ENCODE assay signal across 13 cellular contexts in the genomic region with DNA sequence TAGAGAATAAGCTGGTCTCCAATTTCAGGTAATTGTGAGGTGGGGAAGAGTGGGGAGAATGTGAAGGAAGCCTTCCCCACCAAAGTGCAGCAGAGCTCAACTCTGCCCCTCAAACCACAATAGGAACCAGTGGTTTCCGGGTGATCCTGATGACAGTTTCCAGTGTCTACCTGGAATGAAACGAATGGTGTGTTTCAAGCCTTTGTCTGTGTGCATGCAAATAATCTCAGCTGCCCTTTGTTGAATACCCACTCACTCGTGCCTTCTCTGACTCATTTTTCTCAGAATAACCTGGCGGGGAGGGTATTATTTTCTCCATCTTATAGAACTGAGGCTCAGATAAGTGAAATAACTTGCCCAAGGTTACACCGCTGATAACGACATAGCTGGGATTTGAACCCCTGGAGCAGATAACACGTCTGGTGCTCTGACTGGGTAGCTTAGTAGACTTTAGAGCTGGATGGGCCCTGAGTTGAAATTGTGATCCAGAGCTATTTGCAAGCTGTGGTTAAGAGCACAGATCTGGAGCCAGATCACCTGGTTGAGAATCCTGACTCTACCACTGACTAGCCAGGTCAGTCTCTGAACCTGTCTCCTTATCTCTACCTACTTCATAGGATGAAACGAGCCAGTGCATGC.
DNase-seq lines count a peak whose midpoint lies in the region; ATAC-seq and FAIRE-seq lines count a peak whose summit lies in the region.
"Had no signal": no experiment of that assay in that cellular context is flagged by ENCODE, and none has a peak within 500 bp of the region (broad histone marks: within the 10 kb centered on the region; RNA-seq: fewer than 3 reads in every experiment).

No MANE protein-coding gene starts in this region.

- no peak for ATAC-seq in activated T-cell treated with anti-CD3 and anti-CD28 coated beads, Interleukin-2, amount 50 U/mL, for 4 hours
- no peak for ATAC-seq in HG03196 (IDR thresholded peaks at IDR 0.05; ENCODE audit: unreplicated experiment)
- ATAC-seq: WTC11 had no signal

- no peaks in the 10 kb centered on the region for H3K36me3 Mint-ChIP-seq in activated naive CD8-positive, alpha-beta T cell treated with anti-CD3 and anti-CD28 coated beads for 36 hours
- no peaks in the 10 kb centered on the region for H3K36me3 Mint-ChIP-seq in activated T-cell treated with anti-CD3 and anti-CD28 coated beads, Interleukin-2, amount 50 U/mL, for 4 hours (ENCODE audit: insufficient read depth)

- peak; percentile 79 for FAIRE-seq in HTR-8/SVneo (lab: Jason Lieb, UNC)
- FAIRE-seq: endometrium had no signal

- H3K9me3 Mint-ChIP-seq in activated naive CD8-positive, alpha-beta T cell treated with anti-CD3 and anti-CD28 coated beads for 36 hours, result peaks cover 13% of the 10 kb centered on the region
- H3K9me3 Mint-ChIP-seq in activated T-cell treated with anti-CD3 and anti-CD28 coated beads, Interleukin-2, amount 50 U/mL, for 4 hours, result peaks cover 13% of the 10 kb centered on the region

- no peak overlapping the region for H3K27ac Mint-ChIP-seq in activated naive CD8-positive, alpha-beta T cell treated with anti-CD3 and anti-CD28 coated beads for 36 hours
- H3K27ac Mint-ChIP-seq: WTC11 had no signal

- DNase-seq in DMS53 (lab: John Stamatoyannopoulos, UW) (peak; percentile 29), DMS53 treated with DMSO at 0.1 percent for 48 hours (lab: John Stamatoyannopoulos, UW; ENCODE audit: unreplicated experiment) (no peak), HTR-8/SVneo (ENCODE audit: insufficient read length, low spot score) (no peak), myocyte (ENCODE audit: low read depth) (peak; percentile 43), NCI-H2227 (lab: John Stamatoyannopoulos, UW; ENCODE audit: unreplicated experiment) (no peak)
- DNase-seq in activated naive CD8-positive, alpha-beta T cell treated with anti-CD3 and anti-CD28 coated beads for 36 hours, result peak; percentile 20
- DNase-seq in activated T-cell treated with anti-CD3 and anti-CD28 coated beads, Interleukin-2, amount 50 U/mL, for 4 hours, result no peak
- DNase-seq: GF-D8, HCEC 1CT, NCI-H1930 had no signal

- no peak overlapping the region for H3K4me3 Mint-ChIP-seq in activated naive CD8-positive, alpha-beta T cell treated with anti-CD3 and anti-CD28 coated beads for 36 hours
- no peak overlapping the region for H3K4me3 Mint-ChIP-seq in activated T-cell treated with anti-CD3 and anti-CD28 coated beads, Interleukin-2, amount 50 U/mL, for 4 hours
- H3K4me3 Mint-ChIP-seq: WTC11 had no signal

- peaks cover 9% of the 10 kb centered on the region for H3K4me1 Mint-ChIP-seq in activated naive CD8-positive, alpha-beta T cell treated with anti-CD3 and anti-CD28 coated beads for 36 hours
- H3K4me1 Mint-ChIP-seq in activated T-cell treated with anti-CD3 and anti-CD28 coated beads, Interleukin-2, amount 50 U/mL, for 4 hours (ENCODE audit: low read depth), result peaks cover 7% of the 10 kb centered on the region

- peaks cover 61% of the 10 kb centered on the region for H3K27me3 Mint-ChIP-seq in activated naive CD8-positive, alpha-beta T cell treated with anti-CD3 and anti-CD28 coated beads for 36 hours
- H3K27me3 Mint-ChIP-seq in activated T-cell treated with anti-CD3 and anti-CD28 coated beads, Interleukin-2, amount 50 U/mL, for 4 hours (ENCODE audit: low read depth), result peaks cover 24% of the 10 kb centered on the region

Comparison
In these comparisons a context has a peak if more than half of its experiments do, and no peak if none do; other contexts are left out.
1. DNase-seq: peak in DMS53 (single experiment), activated naive CD8-positive, alpha-beta T cell treated with anti-CD3 and anti-CD28 coated beads for 36 hours (single experiment) and myocyte (single experiment); none in DMS53 treated with DMSO at 0.1 percent for 48 hours (single experiment), HTR-8/SVneo (single experiment), activated T-cell treated with anti-CD3 and anti-CD28 coated beads, Interleukin-2, amount 50 U/mL, for 4 hours (single experiment) and NCI-H2227 (single experiment).